Comparison of ENCODE assay signal across 8 cellular contexts in the genomic region with DNA sequence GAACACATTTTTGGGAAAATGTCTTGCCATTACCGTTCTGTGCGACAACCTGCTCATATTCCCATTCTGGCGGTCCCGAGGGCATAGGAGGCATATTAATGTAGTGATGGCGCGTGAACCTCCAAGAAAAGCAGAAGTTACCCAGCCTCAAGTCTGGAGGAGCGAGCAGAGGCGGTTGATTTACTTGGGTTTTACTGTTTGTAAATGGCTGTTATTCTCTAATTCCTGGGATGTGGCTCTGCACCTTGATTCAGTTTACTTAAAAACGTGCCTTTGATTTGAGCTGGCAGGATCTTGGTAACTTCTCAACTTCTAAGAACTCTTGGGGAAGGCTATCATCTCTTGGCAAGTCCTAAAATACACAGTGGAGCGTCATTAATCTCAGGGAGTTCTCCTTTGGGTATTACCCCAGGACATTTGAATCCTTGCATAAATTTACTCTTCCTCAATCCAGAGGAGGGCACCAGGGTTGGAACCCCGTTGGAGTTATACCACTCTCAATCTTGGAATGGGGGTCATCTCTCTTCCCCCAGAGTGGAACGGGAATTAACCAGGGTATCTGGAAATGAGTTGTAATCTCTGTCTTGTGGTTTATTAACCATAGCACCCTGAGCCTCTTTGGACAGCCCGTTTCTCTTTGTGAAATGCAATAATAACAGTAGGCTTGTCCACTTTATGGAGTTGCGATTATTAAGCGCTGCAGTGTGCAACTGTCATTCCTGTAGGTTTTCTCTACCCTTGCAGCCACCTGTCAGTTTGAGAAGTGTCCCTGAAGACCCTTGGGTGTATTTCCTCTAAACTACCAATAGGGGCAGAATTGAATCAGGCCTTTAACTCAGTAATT. TPM values are rescaled to one million over a fixed set of nuclear protein-coding genes. Genes with fewer than 3 reads are reported as not detected.
DNase-seq lines count a peak whose midpoint lies in the region; ATAC-seq, FAIRE-seq and TF ChIP-seq lines count a peak whose summit lies in the region.

No MANE protein-coding gene starts in this region.

- CTCF ChIA-PET in A549 (lab: Yijun Ruan, JAX), result interaction anchor here (0.5 to 5.1 kb wide), 36 partner anchors 8 to 350 kb away, joined by 3 to 69 read pairs (median 6); no protein-coding TSS in a partner anchor

- no peak for TF ChIP-seq POLR2A in A549 (IDR thresholded peaks at IDR 0.05; ENCODE audit: low read length)

- in situ Hi-C loops in brain microvascular endothelial cell (cut with HindIII; ENCODE audit: low pct_ligation_motif_present, low sequenced_read_pairs), result no loop called here

- peak; percentile 72 to 84 for DNase-seq in A549 (ENCODE audit: low read depth in 1 of 2, low spot score in 1 of 2)
- DNase-seq in NOMO-1 (lab: John Stamatoyannopoulos, UW; ENCODE audit: unreplicated experiment in 2 of 2), result peak; percentile 73 to 78
- no peak for DNase-seq in brain microvascular endothelial cell
- DNase-seq in left kidney (ENCODE audit: low read depth, low spot score), result peak; percentile 79
- DNase-seq in thoracic aorta (ENCODE audit: low spot score), result no peak
- DNase-seq in mucosa of gallbladder (ENCODE audit: low spot score), result no peak

- H3K27ac ChIP-seq in A549 (no peak overlapping the region), brain microvascular endothelial cell (no peak overlapping the region), thoracic aorta (peak overlapping the region in 1 of 2 donors; percentile 86)

- H3K4me2 ChIP-seq in A549, result peak overlapping the region; percentile 88; the same call in 2 of the 3 replicates

- no peak for TF ChIP-seq EP300 in A549 (IDR thresholded peaks at IDR 0.05)

- no peak for FAIRE-seq in A549 (lab: Jason Lieb, UNC)
- FAIRE-seq in G401.6 (lab: Jason Lieb, UNC), result peak; percentile 61

- TF ChIP-seq RAD21 in A549 (conservative IDR thresholded peaks at IDR 0.05 in 1 of 2, IDR thresholded peaks at IDR 0.05 in 1 of 2), result peak in 1 of 2 experiments; percentile 45; a peak in 3 of 5 replicates

- H3K36me3 ChIP-seq in brain microvascular endothelial cell (replicated peaks) (no peaks in the 10 kb centered on the region), thoracic aorta (no peaks in the 10 kb centered on the region)

- no peaks in the 10 kb centered on the region for H3K27me3 ChIP-seq in brain microvascular endothelial cell (replicated peaks)
- no peaks in the 10 kb centered on the region for H3K27me3 ChIP-seq in thoracic aorta (replicated peaks; ENCODE audit: insufficient read depth)

- POLR2A ChIA-PET in A549 (lab: Yijun Ruan, JAX), result no interaction called here

- TF ChIP-seq CTCF in A549 (IDR thresholded peaks at IDR 0.05), result peak; percentile 56
- peak; percentile 73 for TF ChIP-seq CTCF in brain microvascular endothelial cell (IDR thresholded peaks at IDR 0.05; ENCODE audit: low read depth, low read length, missing control alignments)
- TF ChIP-seq CTCF in thoracic aorta (IDR thresholded peaks at IDR 0.05), result peak; percentile 62

- peak; percentile 48 to 68; a peak in 5 of 6 replicates for ATAC-seq in A549
- peak; percentile 36 for ATAC-seq in HG03354 (IDR thresholded peaks at IDR 0.05; ENCODE audit: poor library complexity, severe bottlenecking, unreplicated experiment)
- ATAC-seq in thoracic aorta (ENCODE audit: insufficient number of reproducible peaks, low FRiP score, low read depth), result no peak

- WGBS in A549 (ENCODE audit: missing lambda C conversion rate), result 61% methylated on average over 15 of the region's 15 CpGs

- H3K9me3 ChIP-seq in A549 (no peaks in the 10 kb centered on the region), thoracic aorta (no peaks in the 10 kb centered on the region)

- H3K4me3 ChIP-seq in A549 (no peak overlapping the region; the same call in 2 of the 3 replicates), brain microvascular endothelial cell (ENCODE audit: low read depth, low read length) (peak overlapping the region; percentile 73), thoracic aorta (peak overlapping the region; percentile 99)

- H3K4me1 ChIP-seq in A549, result peaks cover 7% of the 10 kb centered on the region; the same call in 1 of the 3 replicates
- H3K4me1 ChIP-seq in thoracic aorta (ENCODE audit: control insufficient read depth in 1 of 2, low read depth in 2 of 2), result peaks cover 10 to 28% of the 10 kb centered on the region in 2 donors

TF ChIP-seq in A549, 52 proteins besides CTCF, POLR2A, EP300 and RAD21:
- TF ChIP-seq CEBPB (IDR thresholded peaks at IDR 0.05) (no peak), SMC3 (IDR thresholded peaks at IDR 0.05) (peak; percentile 36)

RNA-seq across cellular contexts. Expression of a gene that starts 2.1 kb away (rescaled TPM):
- polyA plus RNA-seq in A549 (2011; rRNA removed) (1.1 and 1.2 TPM in 2 replicates), A549 (2017; fragmentation: RNase III; extraction: RNeasy Plus Mini Kit Qiagen cat#74134 plus additional on column Dnase treatment) (0.32 to 0.42 TPM (median 0.37 TPM) in 3 replicates)
- polyA plus RNA-seq in A549 (2012; cell fraction: cytosol; rRNA removed), result 0.53 and 0.56 TPM in 2 replicates
- polyA plus RNA-seq in A549 (2012; cell fraction: nucleus; rRNA removed), result 0.74 and 2.2 TPM in 2 replicates
- polyA minus RNA-seq in A549 (2011; rRNA and poly(A)+ RNA removed), result 1.6 and 2.4 TPM in 2 replicates
- total RNA-seq in thoracic aorta (10 to 100 TPM in 1 of 2 donors, 1 to 10 TPM in 1; 6.9 to 13.4 TPM), mucosa of gallbladder (23.7 TPM)

Comparison
In these comparisons a context has a peak if more than half of its experiments do, and no peak if none do; other contexts are left out.
1. DNase-seq: peak in A549 (2 of 2), NOMO-1 (2 of 2) and left kidney (single experiment); none in brain microvascular endothelial cell (single experiment), thoracic aorta (single experiment) and mucosa of gallbladder (single experiment).
2. Peak in every context shown above with its lines, with median percentiles within 50 percentile points of each other: CTCF ChIP-seq.